10 cellular contexts compared by ENCODE assay signal in the genomic region with DNA sequence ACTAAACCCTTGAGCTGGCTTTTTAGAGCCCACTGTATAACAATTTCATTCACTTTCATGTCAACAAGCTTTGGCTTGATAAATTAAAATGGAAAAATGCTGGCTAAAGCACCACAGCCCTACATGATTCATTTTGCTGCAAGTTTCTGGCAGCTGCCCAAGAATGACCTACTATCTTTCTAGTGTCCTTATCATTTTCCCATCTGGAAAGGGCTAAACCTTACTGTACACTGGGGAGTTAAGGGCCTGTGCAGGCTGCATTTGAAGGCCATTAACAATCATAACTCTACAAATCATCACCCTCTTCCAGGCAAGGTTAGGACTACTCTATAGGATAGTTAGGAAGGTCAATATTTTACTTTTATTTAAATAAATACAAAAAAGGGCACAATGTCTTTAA.
A peak's percentile ranks its signal among the peaks of the same experiment; 100 is the strongest.
DNase-seq lines count a peak whose midpoint lies in the region; ATAC-seq and TF ChIP-seq lines count a peak whose summit lies in the region.
"Had no signal": no experiment of that assay in that cellular context is flagged by ENCODE, and none has a peak within 500 bp of the region (broad histone marks: within the 10 kb centered on the region; RNA-seq: fewer than 3 reads in every experiment).

No MANE protein-coding gene starts in this region.

- H3K27me3 ChIP-seq in foreskin keratinocyte = no peaks in the 10 kb centered on the region
- no peaks in the 10 kb centered on the region for H3K27me3 ChIP-seq in smooth muscle cell (ENCODE audit: low read depth)
- H3K27me3 ChIP-seq in ascending aorta = no peaks in the 10 kb centered on the region

- H3K9me3 ChIP-seq in smooth muscle cell (replicated peaks; ENCODE audit: low read depth) (no peaks in the 10 kb centered on the region), ascending aorta (no peaks in the 10 kb centered on the region)

- intact Hi-C loops in ascending aorta (cut with DNase I) = no loop called here

- no peaks in the 10 kb centered on the region for H3K36me3 ChIP-seq in smooth muscle cell (ENCODE audit: low read depth)
- H3K36me3 ChIP-seq in ascending aorta = no peaks in the 10 kb centered on the region

- no peak overlapping the region for H3K4me2 ChIP-seq in smooth muscle cell

- no peak for TF ChIP-seq CTCF in foreskin keratinocyte (conservative IDR thresholded peaks at IDR 0.05)
- TF ChIP-seq CTCF in smooth muscle cell (IDR thresholded peaks at IDR 0.05; ENCODE audit: borderline replicate concordance, insufficient read depth, poor library complexity, severe bottlenecking) = no peak
- TF ChIP-seq CTCF in ascending aorta (IDR thresholded peaks at IDR 0.05) = no peak

- peak; percentile 51 for ATAC-seq in foreskin keratinocyte
- ATAC-seq: activated T-helper 17 cell treated with anti-CD3 and anti-CD28 coated beads, Interleukin-2, amount 50 U/mL, for 72 hours had no signal

- H2AFZ ChIP-seq in smooth muscle cell (ENCODE audit: low read depth) = no peak overlapping the region

- H3K27ac ChIP-seq in foreskin keratinocyte (no peak overlapping the region), smooth muscle cell (ENCODE audit: low read depth) (no peak overlapping the region), ascending aorta (no peak overlapping the region)

- no peak overlapping the region for H3K4me3 ChIP-seq in smooth muscle cell
- H3K4me3 ChIP-seq in ascending aorta = no peak overlapping the region

- DNase-seq in AG08395 (ENCODE audit: low spot score) = peak; percentile 44
- peak; percentile 68 for DNase-seq in HS-5 (ENCODE audit: low read depth)
- peak; percentile 16 for DNase-seq in RKO (ENCODE audit: low spot score)
- DNase-seq in foreskin keratinocyte = peak; percentile 50 to 75
- no peak for DNase-seq in smooth muscle cell (lab: John Stamatoyannopoulos, UW; ENCODE audit: unreplicated experiment)
- no peak for DNase-seq in ascending aorta (ENCODE audit: low spot score in 2 of 2)
- DNase-seq in SIG-M5 (lab: John Stamatoyannopoulos, UW) = no peak
- no peak for DNase-seq in midbrain (lab: John Stamatoyannopoulos, UW)
- DNase-seq: DND-41 had no signal

- H3K4me1 ChIP-seq in foreskin keratinocyte (peaks cover 9% of the 10 kb centered on the region), smooth muscle cell (ENCODE audit: low read depth) (peaks cover 19% of the 10 kb centered on the region), ascending aorta (no peaks in the 10 kb centered on the region)

- H3K9ac ChIP-seq in smooth muscle cell (ENCODE audit: low read depth) = no peak overlapping the region

- no peaks in the 10 kb centered on the region for H3K79me2 ChIP-seq in smooth muscle cell (ENCODE audit: low read depth)

- no peaks in the 10 kb centered on the region for H4K20me1 ChIP-seq in smooth muscle cell (ENCODE audit: low read depth)

- peaks cover 10% of the 10 kb centered on the region for H3F3A ChIP-seq in smooth muscle cell (ENCODE audit: low read depth)

Comparison
In these comparisons a context has a peak if more than half of its experiments do, and no peak if none do; other contexts are left out.
1. DNase-seq: peak in AG08395 (single experiment), HS-5 (single experiment), RKO (single experiment) and foreskin keratinocyte (2 of 2); none in smooth muscle cell (single experiment), ascending aorta (0 of 2), SIG-M5 (single experiment) and midbrain (single experiment).